19 cellular contexts compared by ENCODE assay signal in genomic region chr4:73859614-73860088, GRCh38. TPM values are rescaled to one million over a fixed set of nuclear protein-coding genes. Genes with fewer than 3 reads are reported as not detected.
DNase-seq lines count a peak whose midpoint lies in the region; TF ChIP-seq lines count a peak whose summit lies in the region.
"Had no signal": no experiment of that assay in that cellular context is flagged by ENCODE, and none has a peak within 500 bp of the region (broad histone marks: within the 10 kb centered on the region; RNA-seq: fewer than 3 reads in every experiment).

No MANE protein-coding gene starts in this region.

- H3K27me3 ChIP-seq in mammary epithelial cell (ENCODE audit: insufficient read depth, low read length): no peaks in the 10 kb centered on the region
- H3K27me3 ChIP-seq in vagina: no peaks in the 10 kb centered on the region
- H3K27me3 ChIP-seq: gastroesophageal sphincter had no signal

- H2AFZ ChIP-seq in mammary epithelial cell (ENCODE audit: low read depth, low read length): no peak overlapping the region

- intact Hi-C loops in MCF 10A (cut with micrococcal nuclease): no loop called here
- intact Hi-C loops in mammary epithelial cell (cut with micrococcal nuclease): no loop called here
- intact Hi-C loops in vagina (cut with DNase I): no loop called here

- H3K4me2 ChIP-seq in mammary epithelial cell (ENCODE audit: insufficient read depth, low read depth, low read length): no peak overlapping the region

- H3K4me3 ChIP-seq in mammary epithelial cell (replicated peaks in 1 of 3; ENCODE audit: insufficient read depth in 1 of 3, low read depth in 2 of 3, low read length in 3 of 3) (no peak overlapping the region), vagina (no peak overlapping the region)
- H3K4me3 ChIP-seq: gastroesophageal sphincter, pancreas had no signal

- POLR2A ChIA-PET in MCF 10A (lab: Yijun Ruan, JAX): interaction anchor here (1.3 kb wide), 1 partner anchor 9 kb away, joined by 3 read pairs; the partner anchor contains the start of gene CXCL1

- H3K79me2 ChIP-seq in mammary epithelial cell (ENCODE audit: insufficient read depth, low read length): no peaks in the 10 kb centered on the region

- H3K27ac Mint-ChIP-seq in MCF 10A (ENCODE audit: low read depth, unreplicated experiment): peak overlapping the region; percentile 42
- H3K27ac Mint-ChIP-seq: activated naive CD4-positive, alpha-beta T cell treated with anti-CD3 and anti-CD28 coated beads, Interleukin-2, amount 10 ng/mL, durations not matched to agents 7 days and 5 days; endodermal cell had no signal

- BruUV-seq in MCF 10A (replicated peaks; lab: Mats Ljungman, UMichigan) (no TSS peak), mammary epithelial cell (replicated peaks; lab: Mats Ljungman, UMichigan) (no TSS peak)

- no peaks in the 10 kb centered on the region for H3K9me3 Mint-ChIP-seq in MCF 10A (ENCODE audit: unreplicated experiment)
- H3K9me3 Mint-ChIP-seq: activated naive CD4-positive, alpha-beta T cell treated with anti-CD3 and anti-CD28 coated beads, Interleukin-2, amount 10 ng/mL, durations not matched to agents 7 days and 5 days; endodermal cell had no signal

- dilution Hi-C loops in mammary epithelial cell (cut with HindIII; ENCODE audit: low sequenced_read_pairs): no loop called here

- TF ChIP-seq CTCF in MCF 10A (IDR thresholded peaks at IDR 0.05; ENCODE audit: unreplicated experiment) (no peak), mammary epithelial cell (conservative IDR thresholded peaks at IDR 0.05 in 1 of 2, IDR thresholded peaks at IDR 0.05 in 1 of 2; ENCODE audit: extremely low read depth in 1 of 2, insufficient read depth in 1 of 2, low read depth in 1 of 2, low read length in 2 of 2) (no peak), vagina (IDR thresholded peaks at IDR 0.05) (no peak)

- H3K4me1 Mint-ChIP-seq in MCF 10A (ENCODE audit: insufficient read depth, unreplicated experiment): peaks cover 9% of the 10 kb centered on the region
- H3K4me1 Mint-ChIP-seq: activated naive CD4-positive, alpha-beta T cell treated with anti-CD3 and anti-CD28 coated beads, Interleukin-2, amount 10 ng/mL, durations not matched to agents 7 days and 5 days had no signal

- H3K36me3 Mint-ChIP-seq in MCF 10A (ENCODE audit: insufficient read depth, unreplicated experiment): no peaks in the 10 kb centered on the region
- H3K36me3 Mint-ChIP-seq: activated naive CD4-positive, alpha-beta T cell treated with anti-CD3 and anti-CD28 coated beads, Interleukin-2, amount 10 ng/mL, durations not matched to agents 7 days and 5 days had no signal

- CTCF ChIA-PET in MCF 10A (lab: Yijun Ruan, JAX): interaction anchor here (0.6 to 2.5 kb wide), 13 partner anchors 9 to 541 kb away, joined by 3 to 16 read pairs (median 4); partner anchors contain the start of gene CXCL3
- CTCF ChIA-PET in mammary epithelial cell (lab: Charles Lee; ENCODE audit: low non-redundant PET): no interaction called here

- no peaks in the 10 kb centered on the region for H4K20me1 ChIP-seq in mammary epithelial cell (ENCODE audit: insufficient read depth, low read length)

- H3K27me3 Mint-ChIP-seq in MCF 10A (ENCODE audit: insufficient read depth, unreplicated experiment): no peaks in the 10 kb centered on the region
- H3K27me3 Mint-ChIP-seq: activated naive CD4-positive, alpha-beta T cell treated with anti-CD3 and anti-CD28 coated beads, Interleukin-2, amount 10 ng/mL, durations not matched to agents 7 days and 5 days had no signal

- H3K9ac ChIP-seq in mammary epithelial cell (ENCODE audit: insufficient read depth, low read length): no peak overlapping the region

- H3K27ac ChIP-seq in mammary epithelial cell (ENCODE audit: insufficient read depth, low read depth, low read length) (no peak overlapping the region), vagina (peak overlapping the region; percentile 19)
- H3K27ac ChIP-seq: 22Rv1, gastroesophageal sphincter, pancreas had no signal

- H3K36me3 ChIP-seq in mammary epithelial cell (ENCODE audit: insufficient read depth, low read length) (no peaks in the 10 kb centered on the region), vagina (no peaks in the 10 kb centered on the region)
- H3K36me3 ChIP-seq: gastroesophageal sphincter, pancreas had no signal

- H3K4me3 Mint-ChIP-seq in MCF 10A (ENCODE audit: unreplicated experiment): no peak overlapping the region
- H3K4me3 Mint-ChIP-seq: activated naive CD4-positive, alpha-beta T cell treated with anti-CD3 and anti-CD28 coated beads, Interleukin-2, amount 10 ng/mL, durations not matched to agents 7 days and 5 days; endodermal cell had no signal

- no peak for DNase-seq in MCF 10A (ENCODE audit: unreplicated experiment)
- DNase-seq in mammary epithelial cell: no peak
- DNase-seq in astrocyte of the hippocampus (ENCODE audit: low read depth, low spot score): peak; percentile 85
- peak; percentile 20 for DNase-seq in iPS-NIHi11 (ENCODE audit: low spot score)
- DNase-seq in vagina (ENCODE audit: extremely low spot score in 2 of 2): no peak
- no peak for DNase-seq in NK-92 treated with Interleukin-12 subunit alpha and Interleukin-12 subunit beta, amount 100 ng/mL, for 24 hours (lab: John Stamatoyannopoulos, UW)
- no peak for DNase-seq in ureter (ENCODE audit: low spot score)
- no peak for DNase-seq in activated CD4-positive, alpha-beta T cell treated with anti-CD3 and anti-CD28 coated beads, Interleukin-2, amount 50 U/mL, for 48 hours
- DNase-seq: activated CD4-positive, CD25-positive, alpha-beta regulatory T cell treated with anti-CD3 and anti-CD28 coated beads, Interleukin-2, amount 50 U/mL, for 72 hours; activated CD8-positive, alpha-beta memory T cell treated with anti-CD3 and anti-CD28 coated beads, Interleukin-2, amount 50 U/mL, for 4 hours; activated naive CD4-positive, alpha-beta T cell treated with anti-CD3 and anti-CD28 coated beads, Interleukin-2, amount 10 ng/mL, durations not matched to agents 7 days and 5 days; endodermal cell; NCI-H2081 treated with DMSO at 0.1 percent for 48 hours; NCI-H69; pancreas; RPMI8226; T-helper 2 cell had no signal

- no peak for TF ChIP-seq POLR2A in vagina (IDR thresholded peaks at IDR 0.05)

- in situ Hi-C loops in mammary epithelial cell (cut with MboI; ENCODE audit: low sequenced_read_pairs in 2 of 2): loop anchor here in 1 of 2 donors (10.0 to 25.0 kb wide), 2 partner anchors 122 to 195 kb away; partner anchors contain the start of gene CXCL8

- H3K4me1 ChIP-seq in mammary epithelial cell (ENCODE audit: insufficient read depth, low read length) (peaks cover 4% of the 10 kb centered on the region), vagina (peaks cover 6% of the 10 kb centered on the region)
- H3K4me1 ChIP-seq: gastroesophageal sphincter had no signal

- H3K9me3 ChIP-seq in mammary epithelial cell (replicated peaks; ENCODE audit: insufficient read depth, low read length) (peaks cover 9% of the 10 kb centered on the region), vagina (no peaks in the 10 kb centered on the region)
- H3K9me3 ChIP-seq: gastroesophageal sphincter, pancreas had no signal

RNA-seq across cellular contexts. Expression of gene PF4V1, which starts 6.6 kb away (rescaled TPM):
- total RNA-seq in MCF 10A (2022) (not detected in 2 replicates), mammary epithelial cell (not detected), vagina (not detected), ureter (not detected)
- polyA plus RNA-seq in mammary epithelial cell: not detected
- polyA minus RNA-seq in mammary epithelial cell: not detected
- total RNA-seq: endodermal cell, gastroesophageal sphincter had no signal
- polyA plus RNA-seq: pancreas had no signal

RNA-seq across cellular contexts. Expression of gene CXCL1, which starts 9.5 kb away (rescaled TPM):
- total RNA-seq in MCF 10A (2022): 35.0 and 49.3 TPM in 2 replicates
- 10 to 100 TPM; 11.7 to 43.3 TPM for total RNA-seq in mammary epithelial cell
- 25.3 TPM for polyA plus RNA-seq in mammary epithelial cell
- polyA minus RNA-seq in mammary epithelial cell: 15.2 TPM
- total RNA-seq in vagina: 26.3 TPM
- 0.55 TPM for total RNA-seq in ureter

RNA-seq across cellular contexts. Expression of gene CXCL6, which starts 23.2 kb away (rescaled TPM):
- total RNA-seq in MCF 10A (2022) (not detected in 2 replicates), mammary epithelial cell (under 1 TPM in 1 of 2 donors, not detected in 1; 0.17 TPM), vagina (13.8 TPM), ureter (0.73 TPM)
- 0.06 TPM for polyA plus RNA-seq in mammary epithelial cell
- not detected for polyA minus RNA-seq in mammary epithelial cell

Comparison
In these comparisons a context has a peak if more than half of its experiments do, and no peak if none do; other contexts are left out.
1. DNase-seq: peak in astrocyte of the hippocampus (single experiment) and iPS-NIHi11 (single experiment); none in MCF 10A (single experiment), mammary epithelial cell (single experiment), vagina (0 of 2), NK-92 treated with Interleukin-12 subunit alpha and Interleukin-12 subunit beta, amount 100 ng/mL, for 24 hours (single experiment), ureter (single experiment) and activated CD4-positive, alpha-beta T cell treated with anti-CD3 and anti-CD28 coated beads, Interleukin-2, amount 50 U/mL, for 48 hours (0 of 2).